Comparison of ENCODE assay signal across 22 cellular contexts in the genomic region with DNA sequence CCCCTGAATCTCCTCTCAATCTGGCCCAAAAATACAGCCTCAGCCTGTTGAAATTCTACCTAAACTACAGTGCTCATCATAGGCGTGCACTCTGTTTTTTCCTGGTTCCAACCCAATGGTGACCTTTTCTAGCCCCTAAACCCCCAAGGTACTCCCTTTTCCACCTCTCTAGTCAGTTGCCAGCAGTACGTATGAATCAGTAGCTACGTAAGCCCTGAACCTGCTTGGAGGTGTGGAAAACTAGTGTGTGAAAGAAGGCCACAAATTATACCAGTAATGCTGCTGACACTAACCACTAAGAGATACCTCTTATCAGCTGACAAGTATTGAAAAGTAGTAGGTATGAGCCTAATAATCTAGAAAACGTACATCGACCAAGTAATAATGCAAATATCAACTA.
A peak's percentile ranks its signal among the peaks of the same experiment; 100 is the strongest.
DNase-seq lines count a peak whose midpoint lies in the region; ATAC-seq and TF ChIP-seq lines count a peak whose summit lies in the region.
"Had no signal": no experiment of that assay in that cellular context is flagged by ENCODE, and none has a peak within 500 bp of the region (broad histone marks: within the 10 kb centered on the region; RNA-seq: fewer than 3 reads in every experiment).

No MANE protein-coding gene starts in this region.

- no peaks in the 10 kb centered on the region for H3K9me2 ChIP-seq in SU-DHL-6 (replicated peaks; ENCODE audit: insufficient read depth, low read length)

- no peak for DNase-seq in activated T-cell treated with anti-CD3 and anti-CD28 coated beads, Interleukin-2, amount 50 U/mL, for 72 hours
- DNase-seq in activated T-cell treated with anti-CD3 and anti-CD28 coated beads for 4 hours = no peak
- no peak for DNase-seq in effector memory CD8-positive, alpha-beta T cell
- no peak for DNase-seq in SW480 (ENCODE audit: low spot score)
- no peak for DNase-seq in NOMO-1 treated with DMSO at 0.1 percent for 48 hours (lab: John Stamatoyannopoulos, UW; ENCODE audit: unreplicated experiment)
- DNase-seq in T-helper 2 cell treated with Interferon-gamma antibody and Interleukin-4, amounts not matched to agents 5 μg/mL and 100 μg/mL, for 36 hours (ENCODE audit: low spot score) = no peak
- DNase-seq: ACHN; activated CD4-positive, alpha-beta T cell treated with anti-CD3 and anti-CD28 coated beads, Interleukin-2, amount 50 U/mL, for 48 hours; aorta; central memory CD4-positive, alpha-beta T cell; DMS153; GDM1; NCI-H1105 treated with DMSO at 0.1 percent for 48 hours; NCI-H2081 treated with DMSO at 0.1 percent for 48 hours; NCI-H510A treated with DMSO at 0.1 percent for 48 hours; right cardiac atrium; stimulated activated CD4-positive, alpha-beta T cell treated with anti-CD3 and anti-CD28 coated beads, Interleukin-12 subunit alpha, Interleukin-12 subunit beta, amount 100 ng/mL, for 4 hours; testis had no signal

- H3K9me3 Mint-ChIP-seq in activated T-cell treated with anti-CD3 and anti-CD28 coated beads, Interleukin-2, amount 50 U/mL, for 72 hours = no peaks in the 10 kb centered on the region
- no peaks in the 10 kb centered on the region for H3K9me3 Mint-ChIP-seq in effector memory CD8-positive, alpha-beta T cell
- peaks cover 3% of the 10 kb centered on the region for H3K9me3 Mint-ChIP-seq in stimulated activated naive CD8-positive, alpha-beta T cell treated with anti-CD3 and anti-CD28 coated beads, Interleukin-15, Interleukin-2, amounts not matched to agents 100 ng/mL and 50 ng/mL, for 24 hours
- peaks cover 11% of the 10 kb centered on the region for H3K9me3 Mint-ChIP-seq in T-helper 2 cell treated with Interferon-gamma antibody and Interleukin-4, amounts not matched to agents 5 μg/mL and 100 μg/mL, for 36 hours
- H3K9me3 Mint-ChIP-seq: CD14-positive monocyte had no signal

- H3K4me1 Mint-ChIP-seq in activated T-cell treated with anti-CD3 and anti-CD28 coated beads, Interleukin-2, amount 50 U/mL, for 72 hours (ENCODE audit: low read depth) = peaks cover 85% of the 10 kb centered on the region
- peaks cover 33 to 61% of the 10 kb centered on the region in 2 donors for H3K4me1 Mint-ChIP-seq in effector memory CD8-positive, alpha-beta T cell (ENCODE audit: low read depth in 2 of 2)
- H3K4me1 Mint-ChIP-seq in stimulated activated naive CD8-positive, alpha-beta T cell treated with anti-CD3 and anti-CD28 coated beads, Interleukin-15, Interleukin-2, amounts not matched to agents 100 ng/mL and 50 ng/mL, for 24 hours (ENCODE audit: low read depth) = peaks cover 94% of the 10 kb centered on the region
- peaks cover 54% of the 10 kb centered on the region for H3K4me1 Mint-ChIP-seq in T-helper 2 cell treated with Interferon-gamma antibody and Interleukin-4, amounts not matched to agents 5 μg/mL and 100 μg/mL, for 36 hours (ENCODE audit: low read depth)

- peaks cover 43% of the 10 kb centered on the region for H3F3A ChIP-seq in SU-DHL-6 (ENCODE audit: insufficient read depth)

- H3K9ac ChIP-seq in SU-DHL-6 (ENCODE audit: low read length) = peak overlapping the region; percentile 19

- peak overlapping the region; percentile 87 for H3K4me2 ChIP-seq in SU-DHL-6 (ENCODE audit: low read depth, low read length, poor library complexity, severe bottlenecking)

- H4K20me1 ChIP-seq in SU-DHL-6 (ENCODE audit: low read depth, low read length) = peaks cover 4% of the 10 kb centered on the region; the same call in 1 of the 2 replicates

- ATAC-seq in activated T-cell treated with anti-CD3 and anti-CD28 coated beads, Interleukin-2, amount 50 U/mL, for 72 hours (replicated peaks in 1 of 2) = peak; percentile 62
- ATAC-seq in effector memory CD8-positive, alpha-beta T cell (replicated peaks) = peak; percentile 63
- ATAC-seq: right cardiac atrium had no signal

- H3K27ac ChIP-seq in SU-DHL-6 (ENCODE audit: low read depth, low read length) = peak overlapping the region; percentile 43
- H3K27ac ChIP-seq: esophagus muscularis mucosa, testis had no signal

- no peak overlapping the region for H3K4me3 ChIP-seq in SU-DHL-6 (ENCODE audit: insufficient read depth, low read length, poor library complexity, severe bottlenecking)
- H3K4me3 ChIP-seq: esophagus muscularis mucosa, testis had no signal

- H3K9me3 ChIP-seq in SU-DHL-6 (ENCODE audit: insufficient read depth, low read length) = no peaks in the 10 kb centered on the region
- H3K9me3 ChIP-seq: esophagus muscularis mucosa, testis had no signal

- no peak for TF ChIP-seq CTCF in SU-DHL-6 (IDR thresholded peaks at IDR 0.05; ENCODE audit: insufficient read depth, low read length, poor library complexity, severe bottlenecking)

- H3K36me3 Mint-ChIP-seq in activated T-cell treated with anti-CD3 and anti-CD28 coated beads, Interleukin-2, amount 50 U/mL, for 72 hours (ENCODE audit: insufficient read depth in 2 of 2) = peaks cover 0 to 12% of the 10 kb centered on the region in 2 donors
- H3K36me3 Mint-ChIP-seq in effector memory CD8-positive, alpha-beta T cell (ENCODE audit: insufficient read depth) = peaks cover 15% of the 10 kb centered on the region
- H3K36me3 Mint-ChIP-seq in stimulated activated naive CD8-positive, alpha-beta T cell treated with anti-CD3 and anti-CD28 coated beads, Interleukin-15, Interleukin-2, amounts not matched to agents 100 ng/mL and 50 ng/mL, for 24 hours (ENCODE audit: low read depth) = peaks cover 25% of the 10 kb centered on the region
- H3K36me3 Mint-ChIP-seq in T-helper 2 cell treated with Interferon-gamma antibody and Interleukin-4, amounts not matched to agents 5 μg/mL and 100 μg/mL, for 36 hours (ENCODE audit: low read depth) = peaks cover 23% of the 10 kb centered on the region

- peaks cover 13% of the 10 kb centered on the region; the same call in 1 of the 2 replicates for H3K36me3 ChIP-seq in SU-DHL-6 (ENCODE audit: low read length)
- H3K36me3 ChIP-seq: esophagus muscularis mucosa had no signal

- peak overlapping the region; percentile 74 for H3K27ac Mint-ChIP-seq in activated T-cell treated with anti-CD3 and anti-CD28 coated beads, Interleukin-2, amount 50 U/mL, for 72 hours
- H3K27ac Mint-ChIP-seq in effector memory CD8-positive, alpha-beta T cell = peak overlapping the region in 1 of 2 donors; percentile 33
- H3K27ac Mint-ChIP-seq in stimulated activated naive CD8-positive, alpha-beta T cell treated with anti-CD3 and anti-CD28 coated beads, Interleukin-15, Interleukin-2, amounts not matched to agents 100 ng/mL and 50 ng/mL, for 24 hours = peak overlapping the region; percentile 81
- no peak overlapping the region for H3K27ac Mint-ChIP-seq in T-helper 2 cell treated with Interferon-gamma antibody and Interleukin-4, amounts not matched to agents 5 μg/mL and 100 μg/mL, for 36 hours
- H3K27ac Mint-ChIP-seq: CD14-positive monocyte had no signal

- no peak overlapping the region for H2AFZ ChIP-seq in SU-DHL-6 (ENCODE audit: low read depth, low read length, severe bottlenecking)

- peaks cover 98% of the 10 kb centered on the region for H3K79me2 ChIP-seq in SU-DHL-6 (ENCODE audit: insufficient read depth, low read length)

- H3K27me3 ChIP-seq in SU-DHL-6 (ENCODE audit: low read length) = no peaks in the 10 kb centered on the region
- H3K27me3 ChIP-seq: esophagus muscularis mucosa, testis had no signal

- no peaks in the 10 kb centered on the region for H3K27me3 Mint-ChIP-seq in activated T-cell treated with anti-CD3 and anti-CD28 coated beads, Interleukin-2, amount 50 U/mL, for 72 hours (ENCODE audit: low read depth)
- no peaks in the 10 kb centered on the region for H3K27me3 Mint-ChIP-seq in effector memory CD8-positive, alpha-beta T cell
- H3K27me3 Mint-ChIP-seq in stimulated activated naive CD8-positive, alpha-beta T cell treated with anti-CD3 and anti-CD28 coated beads, Interleukin-15, Interleukin-2, amounts not matched to agents 100 ng/mL and 50 ng/mL, for 24 hours = no peaks in the 10 kb centered on the region
- H3K27me3 Mint-ChIP-seq in T-helper 2 cell treated with Interferon-gamma antibody and Interleukin-4, amounts not matched to agents 5 μg/mL and 100 μg/mL, for 36 hours (ENCODE audit: low read depth) = no peaks in the 10 kb centered on the region

- H3K4me3 Mint-ChIP-seq in activated T-cell treated with anti-CD3 and anti-CD28 coated beads, Interleukin-2, amount 50 U/mL, for 72 hours = peak overlapping the region; percentile 33 to 57
- peak overlapping the region in 1 of 2 donors; percentile 8 for H3K4me3 Mint-ChIP-seq in effector memory CD8-positive, alpha-beta T cell
- peak overlapping the region; percentile 31 for H3K4me3 Mint-ChIP-seq in stimulated activated naive CD8-positive, alpha-beta T cell treated with anti-CD3 and anti-CD28 coated beads, Interleukin-15, Interleukin-2, amounts not matched to agents 100 ng/mL and 50 ng/mL, for 24 hours
- no peak overlapping the region for H3K4me3 Mint-ChIP-seq in T-helper 2 cell treated with Interferon-gamma antibody and Interleukin-4, amounts not matched to agents 5 μg/mL and 100 μg/mL, for 36 hours
- H3K4me3 Mint-ChIP-seq: CD14-positive monocyte had no signal
